Comparison of ENCODE assay signal across 31 cellular contexts in genomic region chr3:36373661-36374060, GRCh38. TPM values are rescaled to one million over a fixed set of nuclear protein-coding genes. Genes with fewer than 3 reads are reported as not detected.
"Had no signal": no experiment of that assay in that cellular context is flagged by ENCODE, and none has a peak within 500 bp of the region (broad histone marks: within the 10 kb centered on the region; RNA-seq: fewer than 3 reads in every experiment).

No MANE protein-coding gene starts in this region.

- ATAC-seq: activated CD8-positive, alpha-beta T cell treated with anti-CD3 and anti-CD28 coated beads for 36 hours; activated naive CD8-positive, alpha-beta T cell treated with anti-CD3 and anti-CD28 coated beads, Interleukin-2, amount 50 U/mL, for 24 hours; activated T-cell treated with anti-CD3 and anti-CD28 coated beads, Interleukin-2, amount 50 U/mL, for 4 hours; activated T-helper 17 cell treated with anti-CD3 and anti-CD28 coated beads, Interleukin-2, amount 50 U/mL, for 72 hours; gastrocnemius medialis; naive thymus-derived CD4-positive, alpha-beta T cell; sciatic nerve; stimulated activated naive CD8-positive, alpha-beta T cell treated with anti-CD3 and anti-CD28 coated beads, Interleukin-15, Interleukin-2, amounts not matched to agents 100 U/mL and 50 U/mL, for 24 hours; WTC11 had no signal

- H3K36me3 ChIP-seq: cardiac muscle cell, colonic mucosa, gastrocnemius medialis, left ventricle myocardium inferior, ovary, prostate gland, upper lobe of left lung, vagina had no signal

- H3K27me3 ChIP-seq: cardiac muscle cell, colonic mucosa, gastrocnemius medialis, ovary, upper lobe of left lung, vagina had no signal

- DNase-seq: activated CD4-positive, alpha-beta T cell treated with anti-CD3 and anti-CD28 coated beads for 1 hour; activated CD4-positive, alpha-beta T cell treated with anti-CD3 and anti-CD28 coated beads, Interleukin-2, amount 50 U/mL, for 1 hour; activated CD8-positive, alpha-beta T cell treated with anti-CD3 and anti-CD28 coated beads for 36 hours; activated gamma-delta T cell treated with Interleukin-2 at 50 U/mL for 16 hours; activated naive CD4-positive, alpha-beta T cell treated with anti-CD3 and anti-CD28 coated beads, Interleukin-2, amount 50 U/mL, for 16 hours; activated naive CD8-positive, alpha-beta T cell treated with anti-CD3 and anti-CD28 coated beads, Interleukin-2, amount 50 U/mL, for 24 hours; activated T-cell treated with anti-CD3 and anti-CD28 coated beads, Interleukin-2, amount 50 U/mL, for 4 hours; amygdala; cerebellar nuclear complex; colonic mucosa; effector CD8-positive, alpha-beta T cell; gastrocnemius medialis; glutamatergic neuron; left ventricle myocardium inferior; naive thymus-derived CD4-positive, alpha-beta T cell; ovary; retina; stimulated activated CD4-positive, alpha-beta T cell treated with anti-CD3 and anti-CD28 coated beads, Interleukin-12 subunit alpha, Interleukin-12 subunit beta, amount 100 ng/mL, for 4 hours; stimulated activated CD4-positive, alpha-beta T cell treated with anti-CD3 and anti-CD28 coated beads, Interleukin-4, amount 100 ng/mL, for 1 hour; stimulated activated naive CD8-positive, alpha-beta T cell treated with anti-CD3 and anti-CD28 coated beads, Interleukin-15, Interleukin-2, amounts not matched to agents 100 U/mL and 50 U/mL, for 24 hours; T-helper 2 cell; upper lobe of left lung had no signal

- H3K9me3 ChIP-seq: colonic mucosa, gastrocnemius medialis, left ventricle myocardium inferior, ovary, prostate gland, upper lobe of left lung, vagina had no signal

- H3K4me3 ChIP-seq: cardiac muscle cell, colonic mucosa, gastrocnemius medialis, left ventricle myocardium inferior, lung, ovary, prostate gland, skin epidermis, upper lobe of left lung, vagina had no signal

- H3K4me1 ChIP-seq: colonic mucosa, gastrocnemius medialis, left ventricle myocardium inferior, prostate gland, upper lobe of left lung, vagina had no signal

- H3K27ac ChIP-seq: cardiac muscle cell, colonic mucosa, epithelial cell of prostate, gastrocnemius medialis, left ventricle myocardium inferior, ovary, prostate gland, skin epidermis, upper lobe of left lung, vagina had no signal

RNA-seq across cellular contexts. Expression of gene STAC, which starts 6.6 kb away (rescaled TPM):
- total RNA-seq: activated CD8-positive, alpha-beta T cell treated with anti-CD3 and anti-CD28 coated beads for 36 hours; activated T-cell treated with anti-CD3 and anti-CD28 coated beads, Interleukin-2, amount 50 U/mL, for 4 hours had no signal
- polyA plus RNA-seq: naive thymus-derived CD4-positive, alpha-beta T cell had no signal
